15 cellular contexts compared by ENCODE assay signal in genomic region chr4:86011117-86011516, GRCh38.
A peak's percentile ranks its signal among the peaks of the same experiment; 100 is the strongest.
DNase-seq lines count a peak whose midpoint lies in the region; ATAC-seq and TF ChIP-seq lines count a peak whose summit lies in the region.
"Had no signal": no experiment of that assay in that cellular context is flagged by ENCODE, and none has a peak within 500 bp of the region (broad histone marks: within the 10 kb centered on the region; RNA-seq: fewer than 3 reads in every experiment).

No MANE protein-coding gene starts in this region.

- H3K4me3 ChIP-seq in AG04450 (ENCODE audit: low read depth, low read length), result no peak overlapping the region
- H3K4me3 ChIP-seq in hepatocyte, result no peak overlapping the region
- H3K4me3 ChIP-seq in mucosa of descending colon, result no peak overlapping the region

- H4K20me1 ChIP-seq in hepatocyte (ENCODE audit: insufficient read depth, poor library complexity, severe bottlenecking), result no peaks in the 10 kb centered on the region

- TF ChIP-seq CTCF in AG04450 (IDR thresholded peaks at IDR 0.05; ENCODE audit: low read depth, low read length) (no peak), hepatocyte (IDR thresholded peaks at IDR 0.05; ENCODE audit: poor library complexity) (no peak), mucosa of descending colon (IDR thresholded peaks at IDR 0.05) (no peak)

- no peaks in the 10 kb centered on the region for H3K36me3 ChIP-seq in hepatocyte (replicated peaks; ENCODE audit: insufficient read depth, low read depth)
- no peaks in the 10 kb centered on the region for H3K36me3 ChIP-seq in mucosa of descending colon (ENCODE audit: low read depth)

- no peaks in the 10 kb centered on the region for H3K9me2 ChIP-seq in hepatocyte (replicated peaks; ENCODE audit: insufficient read depth)

- H3K4me1 ChIP-seq in hepatocyte (ENCODE audit: insufficient read depth) (no peaks in the 10 kb centered on the region), mucosa of descending colon (ENCODE audit: low read depth) (no peaks in the 10 kb centered on the region)

- POLR2A ChIA-PET in AG04450 (lab: Yijun Ruan, JAX), result no interaction called here

- H3K79me2 ChIP-seq in hepatocyte, result no peaks in the 10 kb centered on the region

- H3K27ac ChIP-seq in AG04450 (ENCODE audit: low read depth, low read length) (no peak overlapping the region), hepatocyte (no peak overlapping the region)
- H3K27ac ChIP-seq: C4-2B had no signal

- CTCF ChIA-PET in AG04450 (lab: Charles Lee), result no interaction called here

- WGBS in hepatocyte (ENCODE audit: low lambda C conversion rate, missing lambda C conversion rate), result 88% methylated on average over 1 of the region's 1 CpG

- H3K27me3 ChIP-seq in AG04450 (ENCODE audit: control insufficient read depth, insufficient read depth, low read length), result no peaks in the 10 kb centered on the region
- H3K27me3 ChIP-seq in hepatocyte, result no peaks in the 10 kb centered on the region

- H2AFZ ChIP-seq in hepatocyte, result no peak overlapping the region

- ATAC-seq in mucosa of descending colon, result no peak
- ATAC-seq: stimulated activated effector memory CD8-positive, alpha-beta T cell treated with anti-CD3 and anti-CD28 coated beads, Interleukin-12 subunit alpha, Interleukin-12 subunit beta, amount 100 ng/mL, for 72 hours had no signal

- intact Hi-C loops in mucosa of descending colon (cut with DNase I, micrococcal nuclease), result no loop called here

- H3K9me3 ChIP-seq in AG04450 (ENCODE audit: control insufficient read depth, insufficient read depth, low read length) (no peaks in the 10 kb centered on the region), hepatocyte (ENCODE audit: low read depth) (no peaks in the 10 kb centered on the region), mucosa of descending colon (no peaks in the 10 kb centered on the region)

- DNase-seq in AG04450 (ENCODE audit: low read depth, low spot score) (peak; percentile 8), LHCN-M2 (ENCODE audit: low read depth) (peak; percentile 85), dedifferentiated amniotic fluid mesenchymal stem cell (ENCODE audit: extremely low spot score) (peak; percentile 87), iris pigment epithelial cell (ENCODE audit: low read depth) (peak; percentile 96), hepatocyte (ENCODE audit: low spot score) (no peak), mucosa of descending colon (no peak), T1000 (lab: John Stamatoyannopoulos, UW) (no peak), NCI-H187 (lab: John Stamatoyannopoulos, UW) (no peak)
- DNase-seq: activated CD4-positive, CD25-positive, alpha-beta regulatory T cell treated with anti-CD3 and anti-CD28 coated beads, Interleukin-2, amount 50 U/mL, for 72 hours; activated T-cell treated with anti-CD3 and anti-CD28 coated beads, Interleukin-2, amount 50 U/mL, for 48 hours; kidney; NCI-H526 treated with DMSO at 0.1 percent for 48 hours; stimulated activated CD4-positive, alpha-beta T cell treated with anti-CD3 and anti-CD28 coated beads, Interleukin-1b, Interleukin-23, amount 100 ng/mL, for 48 hours had no signal

- H3K4me2 ChIP-seq in hepatocyte, result no peak overlapping the region

Comparison
In these comparisons a context has a peak if more than half of its experiments do, and no peak if none do; other contexts are left out.
1. DNase-seq: peak in AG04450 (single experiment), LHCN-M2 (single experiment), dedifferentiated amniotic fluid mesenchymal stem cell (single experiment) and iris pigment epithelial cell (single experiment); none in hepatocyte (single experiment), mucosa of descending colon (0 of 3), T1000 (single experiment) and NCI-H187 (0 of 2).